In the genomic region with DNA sequence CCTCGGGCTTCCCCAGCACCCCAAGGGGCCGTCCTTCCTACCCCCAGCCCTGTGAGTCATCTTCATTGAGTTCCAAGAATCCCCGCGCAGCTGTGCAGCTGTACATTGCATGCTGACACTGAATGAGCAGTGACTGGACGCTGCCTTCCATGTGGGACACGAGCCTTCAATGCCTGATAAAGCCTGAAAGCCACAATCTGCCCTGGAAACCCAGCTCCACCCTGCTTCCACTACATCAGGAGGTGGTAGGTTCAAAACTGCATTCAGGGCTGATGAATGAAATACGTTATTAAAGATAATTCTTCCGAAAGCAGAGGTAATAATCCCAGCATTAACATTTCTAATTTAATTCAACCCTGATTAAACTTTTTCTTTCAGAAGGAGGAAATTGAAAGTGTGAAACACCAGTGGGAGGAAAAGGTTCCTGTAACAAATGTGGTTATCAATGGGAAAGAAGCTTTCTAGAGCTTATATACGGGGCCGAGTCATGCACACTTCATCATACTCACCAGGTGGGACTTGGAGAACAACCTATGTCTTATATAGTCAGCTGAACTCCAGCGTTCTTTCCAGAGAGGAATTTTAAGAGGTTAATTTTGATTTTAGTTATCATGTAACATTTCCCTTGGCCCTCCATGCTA, we compare ENCODE assay signal across 9 cellular contexts.
DNase-seq lines count a peak whose midpoint lies in the region; TF ChIP-seq lines count a peak whose summit lies in the region.
"Had no signal": no experiment of that assay in that cellular context is flagged by ENCODE, and none has a peak within 500 bp of the region (broad histone marks: within the 10 kb centered on the region; RNA-seq: fewer than 3 reads in every experiment).

No MANE protein-coding gene starts in this region.

- no peak overlapping the region for H2AFZ ChIP-seq in OCI-LY1 (ENCODE audit: low read length)

- H3K27ac ChIP-seq in OCI-LY1 (ENCODE audit: low read depth, low read length, poor library complexity, severe bottlenecking) (peak overlapping the region; percentile 97), epithelial cell of prostate (no peak overlapping the region)
- H3K27ac ChIP-seq: 22Rv1 had no signal

- peaks cover 79% of the 10 kb centered on the region for H3K36me3 ChIP-seq in OCI-LY1 (ENCODE audit: insufficient read depth, low read length)

- H3K9ac ChIP-seq in OCI-LY1 (ENCODE audit: low read length): peak overlapping the region; percentile 96

- H3K79me2 ChIP-seq in OCI-LY1 (ENCODE audit: insufficient read depth, low read length): peaks cover 34% of the 10 kb centered on the region

- no peaks in the 10 kb centered on the region; the same call in 1 of the 2 replicates for H3K9me3 ChIP-seq in OCI-LY1 (ENCODE audit: low read length)

- H3K4me2 ChIP-seq in OCI-LY1 (ENCODE audit: low read length): peak overlapping the region; percentile 88

- H3K27me3 ChIP-seq in OCI-LY1 (ENCODE audit: insufficient read depth, low read length): no peaks in the 10 kb centered on the region

- H3K4me1 ChIP-seq in OCI-LY1 (ENCODE audit: insufficient read depth, low read length, severe bottlenecking): peaks cover 88% of the 10 kb centered on the region

- H3F3A ChIP-seq in OCI-LY1 (ENCODE audit: insufficient read depth, low read length): peaks cover 12% of the 10 kb centered on the region

- TF ChIP-seq CTCF in OCI-LY1 (IDR thresholded peaks at IDR 0.05; ENCODE audit: low read length): no peak

- DNase-seq in DMS 273 (lab: John Stamatoyannopoulos, UW; ENCODE audit: unreplicated experiment): peak; percentile 50
- DNase-seq in DMS 273 treated with DMSO at 0.1 percent for 48 hours (lab: John Stamatoyannopoulos, UW): no peak
- DNase-seq in epithelial cell of prostate (ENCODE audit: low read depth, low spot score): peak; percentile 63
- DNase-seq in stimulated activated CD4-positive, alpha-beta T cell treated with anti-CD3 and anti-CD28 coated beads, Interleukin-12 subunit alpha, Interleukin-12 subunit beta, amount 100 ng/mL, for 24 hours (ENCODE audit: low read depth in 2 of 2): peak; percentile 9 to 36
- DNase-seq in NCI-H748 treated with DMSO at 0.1 percent for 48 hours (lab: John Stamatoyannopoulos, UW): no peak
- no peak for DNase-seq in NCI-H82 treated with DMSO at 0.1 percent for 48 hours (lab: John Stamatoyannopoulos, UW; ENCODE audit: unreplicated experiment)
- no peak for DNase-seq in NCI-H1930 (lab: John Stamatoyannopoulos, UW)

- H4K20me1 ChIP-seq in OCI-LY1 (ENCODE audit: insufficient read depth, low read length): no peaks in the 10 kb centered on the region

- H3K9me2 ChIP-seq in OCI-LY1 (ENCODE audit: low read depth, low read length): no peaks in the 10 kb centered on the region

- H3K4me3 ChIP-seq in OCI-LY1 (ENCODE audit: low read depth, low read length, poor library complexity, severe bottlenecking): peak overlapping the region; percentile 77

Comparison
In these comparisons a context has a peak if more than half of its experiments do, and no peak if none do; other contexts are left out.
1. DNase-seq: peak in DMS 273 (single experiment), epithelial cell of prostate (single experiment) and stimulated activated CD4-positive, alpha-beta T cell treated with anti-CD3 and anti-CD28 coated beads, Interleukin-12 subunit alpha, Interleukin-12 subunit beta, amount 100 ng/mL, for 24 hours (2 of 2); none in DMS 273 treated with DMSO at 0.1 percent for 48 hours (single experiment), NCI-H748 treated with DMSO at 0.1 percent for 48 hours (single experiment), NCI-H82 treated with DMSO at 0.1 percent for 48 hours (single experiment) and NCI-H1930 (0 of 2).